In genomic region chr13:32905063-32905863, GRCh38 we compare ENCODE assay signal across 10 cellular contexts.
DNase-seq lines count a peak whose midpoint lies in the region; ATAC-seq and TF ChIP-seq lines count a peak whose summit lies in the region.
"Had no signal": no experiment of that assay in that cellular context is flagged by ENCODE, and none has a peak within 500 bp of the region (broad histone marks: within the 10 kb centered on the region; RNA-seq: fewer than 3 reads in every experiment).

No MANE protein-coding gene starts in this region.

- H3K36me3 ChIP-seq in sigmoid colon, result no peaks in the 10 kb centered on the region
- H3K36me3 ChIP-seq: tibial nerve had no signal

- WGBS in sigmoid colon, 2 donors, result 63 to 72% methylated on average over 6 of the region's 6 CpGs

- H3K27me3 Mint-ChIP-seq in activated naive CD4-positive, alpha-beta T cell treated with anti-CD3 and anti-CD28 coated beads for 36 hours (ENCODE audit: low read depth), result no peaks in the 10 kb centered on the region
- no peaks in the 10 kb centered on the region for H3K27me3 Mint-ChIP-seq in activated T-cell treated with anti-CD3 and anti-CD28 coated beads, Interleukin-2, amount 50 U/mL, for 72 hours (ENCODE audit: low read depth)
- H3K27me3 Mint-ChIP-seq in HFFc6 (ENCODE audit: insufficient read depth), result peaks cover 7% of the 10 kb centered on the region

- ATAC-seq in HG03457 (IDR thresholded peaks at IDR 0.05; ENCODE audit: unreplicated experiment) (peak; percentile 59), GM18873 (IDR thresholded peaks at IDR 0.05; ENCODE audit: low FRiP score, unreplicated experiment) (no peak)
- peak; percentile 98 for ATAC-seq in activated T-cell treated with anti-CD3 and anti-CD28 coated beads, Interleukin-2, amount 50 U/mL, for 72 hours (replicated peaks in 1 of 2)
- peak; percentile 94 for ATAC-seq in stimulated activated naive CD8-positive, alpha-beta T cell treated with anti-CD3 and anti-CD28 coated beads, Interleukin-15, Interleukin-2, amounts not matched to agents 100 U/mL and 50 U/mL, for 24 hours

- H3K4me3 Mint-ChIP-seq in activated naive CD4-positive, alpha-beta T cell treated with anti-CD3 and anti-CD28 coated beads for 36 hours, result peak overlapping the region; percentile 51
- peak overlapping the region; percentile 72 to 91 for H3K4me3 Mint-ChIP-seq in activated T-cell treated with anti-CD3 and anti-CD28 coated beads, Interleukin-2, amount 50 U/mL, for 72 hours
- no peak overlapping the region for H3K4me3 Mint-ChIP-seq in HFFc6

- H3K9me3 Mint-ChIP-seq in activated naive CD4-positive, alpha-beta T cell treated with anti-CD3 and anti-CD28 coated beads for 36 hours, result peaks cover 4% of the 10 kb centered on the region
- peaks cover 0 to 2% of the 10 kb centered on the region in 2 donors for H3K9me3 Mint-ChIP-seq in activated T-cell treated with anti-CD3 and anti-CD28 coated beads, Interleukin-2, amount 50 U/mL, for 72 hours
- no peaks in the 10 kb centered on the region for H3K9me3 Mint-ChIP-seq in HFFc6

- intact Hi-C loops in activated naive CD4-positive, alpha-beta T cell treated with anti-CD3 and anti-CD28 coated beads for 36 hours (cut with micrococcal nuclease), result loop anchor here (1.0 to 10.0 kb wide), 14 partner anchors 12 to 820 kb away; partner anchors contain the start of genes N4BP2L1 and N4BP2L2
- intact Hi-C loops in sigmoid colon (cut with DNase I), result no loop called here

- H3K27ac ChIP-seq in sigmoid colon, result peak overlapping the region in 1 of 4 donors; percentile 44
- H3K27ac ChIP-seq: C4-2B had no signal

- no peak for TF ChIP-seq CTCF in sigmoid colon (IDR thresholded peaks at IDR 0.05)
- no peak for TF ChIP-seq CTCF in HFFc6 (IDR thresholded peaks at IDR 0.05)

- peak; percentile 54 for DNase-seq in activated naive CD4-positive, alpha-beta T cell treated with anti-CD3 and anti-CD28 coated beads for 36 hours
- DNase-seq in activated naive CD4-positive, alpha-beta T cell treated with Interleukin-2 at 50 U/mL for 16 hours, result no peak
- DNase-seq in activated T-cell treated with anti-CD3 and anti-CD28 coated beads, Interleukin-2, amount 50 U/mL, for 72 hours, result peak; percentile 32 to 34
- DNase-seq in stimulated activated naive CD8-positive, alpha-beta T cell treated with anti-CD3 and anti-CD28 coated beads, Interleukin-15, Interleukin-2, amounts not matched to agents 100 U/mL and 50 U/mL, for 24 hours, result no peak
- DNase-seq in sigmoid colon, result no peak
- DNase-seq in HFFc6, result no peak

- no peaks in the 10 kb centered on the region for H3K36me3 Mint-ChIP-seq in activated naive CD4-positive, alpha-beta T cell treated with anti-CD3 and anti-CD28 coated beads for 36 hours (ENCODE audit: low read depth)
- H3K36me3 Mint-ChIP-seq in activated T-cell treated with anti-CD3 and anti-CD28 coated beads, Interleukin-2, amount 50 U/mL, for 72 hours (ENCODE audit: insufficient read depth in 2 of 2), result no peaks in the 10 kb centered on the region
- H3K36me3 Mint-ChIP-seq in HFFc6 (ENCODE audit: low read depth), result no peaks in the 10 kb centered on the region

- H3K27ac Mint-ChIP-seq in activated naive CD4-positive, alpha-beta T cell treated with anti-CD3 and anti-CD28 coated beads for 36 hours, result peak overlapping the region; percentile 86
- peak overlapping the region; percentile 93 for H3K27ac Mint-ChIP-seq in activated T-cell treated with anti-CD3 and anti-CD28 coated beads, Interleukin-2, amount 50 U/mL, for 72 hours
- no peak overlapping the region for H3K27ac Mint-ChIP-seq in HFFc6

- H3K27me3 ChIP-seq in sigmoid colon, result no peaks in the 10 kb centered on the region
- H3K27me3 ChIP-seq: tibial nerve had no signal

- no peak for TF ChIP-seq POLR2A in sigmoid colon (IDR thresholded peaks at IDR 0.05)

- CTCF ChIA-PET in activated naive CD4-positive, alpha-beta T cell treated with anti-CD3 and anti-CD28 coated beads for 36 hours (lab: Charles Lee), result interaction anchor here (0.7 to 1.5 kb wide), 4 partner anchors 55 to 319 kb away, joined by 3 read pairs; partner anchors contain the start of gene PDS5B

- H3K9me3 ChIP-seq in sigmoid colon, result no peaks in the 10 kb centered on the region
- H3K9me3 ChIP-seq: tibial nerve had no signal

- no peak overlapping the region for H3K4me3 ChIP-seq in sigmoid colon
- H3K4me3 ChIP-seq: tibial nerve had no signal

- no peak for TF ChIP-seq EP300 in sigmoid colon (IDR thresholded peaks at IDR 0.05)

- H3K4me1 Mint-ChIP-seq in activated naive CD4-positive, alpha-beta T cell treated with anti-CD3 and anti-CD28 coated beads for 36 hours (ENCODE audit: low read depth), result peaks cover 29% of the 10 kb centered on the region
- peaks cover 27% of the 10 kb centered on the region for H3K4me1 Mint-ChIP-seq in activated T-cell treated with anti-CD3 and anti-CD28 coated beads, Interleukin-2, amount 50 U/mL, for 72 hours (ENCODE audit: low read depth)
- peaks cover 42% of the 10 kb centered on the region for H3K4me1 Mint-ChIP-seq in HFFc6 (ENCODE audit: low read depth)

- H3K4me1 ChIP-seq in sigmoid colon, result peaks cover 0 to 24% (median 13%) of the 10 kb centered on the region in 4 donors

Comparison
In these comparisons a context has a peak if more than half of its experiments do, and no peak if none do; other contexts are left out.
1. DNase-seq: peak in activated naive CD4-positive, alpha-beta T cell treated with anti-CD3 and anti-CD28 coated beads for 36 hours (single experiment) and activated T-cell treated with anti-CD3 and anti-CD28 coated beads, Interleukin-2, amount 50 U/mL, for 72 hours (2 of 2); none in activated naive CD4-positive, alpha-beta T cell treated with Interleukin-2 at 50 U/mL for 16 hours (single experiment), stimulated activated naive CD8-positive, alpha-beta T cell treated with anti-CD3 and anti-CD28 coated beads, Interleukin-15, Interleukin-2, amounts not matched to agents 100 U/mL and 50 U/mL, for 24 hours (single experiment), sigmoid colon (single experiment) and HFFc6 (single experiment).